ENCODE assay signal across 1 cellular context in the genomic region with DNA sequence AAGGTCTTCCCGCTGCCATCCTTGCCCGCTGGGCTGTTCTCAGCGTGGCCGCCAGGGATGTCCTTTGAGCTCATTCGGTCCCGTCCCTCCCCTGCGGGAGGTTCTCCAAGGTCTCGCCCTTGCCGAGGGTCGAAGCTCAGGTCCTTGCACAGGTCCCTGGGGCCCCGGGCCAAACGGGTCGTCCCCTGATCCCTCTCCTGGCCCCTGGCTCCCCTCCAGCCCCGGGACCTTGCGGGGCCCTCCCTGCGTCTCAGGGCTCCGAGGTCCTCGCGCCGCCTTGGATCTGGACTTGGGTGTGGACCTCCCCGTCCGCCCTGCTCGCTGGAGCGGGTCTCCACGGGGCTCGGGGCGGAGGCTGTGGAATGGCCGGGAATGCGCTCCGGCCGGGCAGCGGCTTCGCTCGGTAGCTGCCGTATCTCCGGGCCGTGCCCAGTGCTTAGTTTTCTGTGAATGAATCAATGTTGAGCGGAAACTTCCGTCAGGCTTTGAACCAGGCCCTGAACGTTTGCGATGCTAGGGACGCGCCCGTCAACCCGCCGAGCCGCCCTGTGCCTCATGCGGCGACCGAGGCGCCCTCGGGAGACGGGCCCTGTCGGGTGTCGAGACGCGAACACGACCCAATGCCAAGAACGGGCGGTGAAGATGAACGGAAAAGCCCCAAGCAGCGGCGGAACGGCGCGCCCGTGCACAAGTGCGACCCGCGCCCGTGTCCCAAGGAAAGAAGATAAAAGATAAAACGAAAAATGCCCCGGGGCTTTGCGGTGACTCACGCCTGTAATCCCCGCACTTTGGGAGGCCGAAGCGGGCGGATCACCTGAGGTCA.
A peak's percentile ranks its signal among the peaks of the same experiment; 100 is the strongest.
TF ChIP-seq lines count a peak whose summit lies in the region.

No MANE protein-coding gene starts in this region.

TF ChIP-seq in GM12878, 131 proteins besides CTCF, POLR2A, EP300 and RAD21 (continued from another document):
- TF ChIP-seq NRF1 (conservative IDR thresholded peaks at IDR 0.05; ENCODE audit: low read depth, low read length) (no peak), JUNB (IDR thresholded peaks at IDR 0.05) (no peak), CREB1 (IDR thresholded peaks at IDR 0.05; ENCODE audit: low read depth) (no peak), ZNF592 (IDR thresholded peaks at IDR 0.05) (no peak), MEF2B (IDR thresholded peaks at IDR 0.05; ENCODE audit: partially characterized antibody, poor library complexity, severe bottlenecking) (no peak), SMARCA5 (IDR thresholded peaks at IDR 0.05) (peak; percentile 83; the same call in 1 of the 2 replicates), EGR1 (IDR thresholded peaks at IDR 0.05; ENCODE audit: borderline replicate concordance in 1 of 2, low read depth in 2 of 2, low read length in 2 of 2) (no peak), KLF5 (IDR thresholded peaks at IDR 0.05; ENCODE audit: partially characterized antibody) (no peak), TCF3 (IDR thresholded peaks at IDR 0.05; ENCODE audit: borderline replicate concordance, insufficient read depth, low read depth, low read length) (no peak), ZSCAN29 (IDR thresholded peaks at IDR 0.05) (no peak), BHLHE40 (IDR thresholded peaks at IDR 0.05; ENCODE audit: borderline replicate concordance in 1 of 2, low read depth in 2 of 2, low read length in 1 of 2) (peak in 1 of 2 experiments; percentile 48; a peak in 2 of 4 replicates), NBN (IDR thresholded peaks at IDR 0.05) (no peak; the same call in 1 of the 2 replicates), FOXK2 (IDR thresholded peaks at IDR 0.05) (no peak), KDM1A (IDR thresholded peaks at IDR 0.05; ENCODE audit: borderline replicate concordance) (no peak), CBX5 (IDR thresholded peaks at IDR 0.05; ENCODE audit: low read depth) (no peak), ETV6 (conservative IDR thresholded peaks at IDR 0.05 in 1 of 2, IDR thresholded peaks at IDR 0.05 in 1 of 2; ENCODE audit: borderline replicate concordance in 1 of 2, low read depth in 1 of 2) (no peak), LARP7 (IDR thresholded peaks at IDR 0.05) (no peak; the same call in 1 of the 2 replicates)
- TF ChIP-seq, protein P1, sequence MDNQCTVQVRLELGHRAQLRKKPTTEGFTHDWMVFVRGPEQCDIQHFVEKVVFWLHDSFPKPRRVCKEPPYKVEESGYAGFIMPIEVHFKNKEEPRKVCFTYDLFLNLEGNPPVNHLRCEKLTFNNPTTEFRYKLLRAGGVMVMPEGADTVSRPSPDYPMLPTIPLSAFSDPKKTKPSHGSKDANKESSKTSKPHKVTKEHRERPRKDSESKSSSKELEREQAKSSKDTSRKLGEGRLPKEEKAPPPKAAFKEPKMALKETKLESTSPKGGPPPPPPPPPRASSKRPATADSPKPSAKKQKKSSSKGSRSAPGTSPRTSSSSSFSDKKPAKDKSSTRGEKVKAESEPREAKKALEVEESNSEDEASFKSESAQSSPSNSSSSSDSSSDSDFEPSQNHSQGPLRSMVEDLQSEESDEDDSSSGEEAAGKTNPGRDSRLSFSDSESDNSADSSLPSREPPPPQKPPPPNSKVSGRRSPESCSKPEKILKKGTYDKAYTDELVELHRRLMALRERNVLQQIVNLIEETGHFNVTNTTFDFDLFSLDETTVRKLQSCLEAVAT (IDR thresholded peaks at IDR 0.05) = no peak
